Comparison of ENCODE assay signal across 35 cellular contexts in genomic region chr21:33770542-33770941, GRCh38.
"Had no signal": no experiment of that assay in that cellular context is flagged by ENCODE, and none has a peak within 500 bp of the region (broad histone marks: within the 10 kb centered on the region; RNA-seq: fewer than 3 reads in every experiment).

No MANE protein-coding gene starts in this region.

- H3K9me3 ChIP-seq: MG63 had no signal

- DNase-seq: Karpas-422, Kasumi-1, MG63, MM.1S, MV-4-11, NCI-H1048, NCI-H1092, NCI-H1092 treated with DMSO at 0.1 percent for 48 hours, NCI-H1105, NCI-H1105 treated with DMSO at 0.1 percent for 48 hours, NCI-H1417, NCI-H1417 treated with DMSO at 0.1 percent for 48 hours, NCI-H1436, NCI-H1436 treated with DMSO at 0.1 percent for 48 hours, NCI-H146, NCI-H1694, NCI-H1694 treated with DMSO at 0.1 percent for 48 hours, NCI-H187, NCI-H187 treated with DMSO at 0.1 percent for 48 hours, NCI-H1930, NCI-H2029, NCI-H2029 treated with DMSO at 0.1 percent for 48 hours, NCI-H2081, NCI-H2081 treated with DMSO at 0.1 percent for 48 hours, NCI-H2107, NCI-H2171, NCI-H2171 treated with DMSO at 0.1 percent for 48 hours, NCI-H2227 treated with DMSO at 0.1 percent for 48 hours, NCI-H226, NCI-H345, NCI-H446, NCI-H446 treated with DMSO at 0.1 percent for 48 hours, NCI-H510A, NCI-H510A treated with DMSO at 0.1 percent for 48 hours, NCI-H524 had no signal

- H3K4me3 ChIP-seq: MG63 had no signal

- H3K27me3 ChIP-seq: MG63 had no signal
